In genomic region chr12:118651487-118651886, GRCh38 we compare ENCODE assay signal across 27 cellular contexts.
"Had no signal": no experiment of that assay in that cellular context is flagged by ENCODE, and none has a peak within 500 bp of the region (broad histone marks: within the 10 kb centered on the region; RNA-seq: fewer than 3 reads in every experiment).

No MANE protein-coding gene starts in this region.

- H3K4me1 ChIP-seq: neural progenitor cell, parathyroid adenoma, psoas muscle, sigmoid colon, stomach, thyroid gland, tibial nerve, upper lobe of left lung, vagina had no signal

- DNase-seq: naive thymus-derived CD4-positive, alpha-beta T cell; natural killer cell; occipital lobe; psoas muscle; right cardiac atrium; right lobe of liver; sigmoid colon; small intestine; stimulated activated CD4-positive, alpha-beta T cell treated with anti-CD3 and anti-CD28 coated beads, Interleukin-15, amount 100 ng/mL, for 24 hours; stimulated activated CD4-positive, alpha-beta T cell treated with anti-CD3 and anti-CD28 coated beads, Interleukin-2, amount 100 ng/mL, for 24 hours; stimulated activated CD4-positive, alpha-beta T cell treated with anti-CD3 and anti-CD28 coated beads, Interleukin-2, amount 100 ng/mL, for 48 hours; stimulated activated CD4-positive, alpha-beta T cell treated with anti-CD3 and anti-CD28 coated beads, Interleukin-4, amount 100 ng/mL, for 24 hours; stimulated activated naive B cell treated with anti-CD40 and anti-IgM and Interleukin-4, amounts not matched to agents 10 μg/mL and 1 μg/mL and 100 μg/mL, for 72 hours; stimulated activated naive CD4-positive, alpha-beta T cell treated with Interleukin-2 at 50 U/mL for 16 hours; stomach; thyroid gland; trophoblast cell; upper lobe of left lung had no signal

- H3K36me3 Mint-ChIP-seq: naive thymus-derived CD4-positive, alpha-beta T cell; natural killer cell; neural progenitor cell; stimulated activated effector memory CD8-positive, alpha-beta T cell treated with anti-CD3 and anti-CD28 coated beads, Interleukin-12 subunit alpha, Interleukin-12 subunit beta, amount 100 ng/mL, for 72 hours; stimulated activated naive B cell treated with anti-CD40 and anti-IgM and Interleukin-4, amounts not matched to agents 10 μg/mL and 1 μg/mL and 100 μg/mL, for 72 hours had no signal

- H3K4me3 ChIP-seq: neural progenitor cell, psoas muscle, right lobe of liver, sigmoid colon, stomach, thoracic aorta, thyroid gland, tibial nerve, upper lobe of left lung, vagina had no signal

- H3K9me3 Mint-ChIP-seq: nephron; neural progenitor cell; stimulated activated naive CD8-positive, alpha-beta T cell treated with anti-CD3 and anti-CD28 coated beads, Interleukin-15, Interleukin-2, amounts not matched to agents 100 ng/mL and 50 ng/mL, for 24 hours had no signal

- H3K27me3 ChIP-seq: neural progenitor cell, right lobe of liver, sigmoid colon, stomach, thyroid gland, tibial nerve, upper lobe of left lung, vagina had no signal

- H3K27ac Mint-ChIP-seq: naive thymus-derived CD4-positive, alpha-beta T cell; natural killer cell; nephron; neural progenitor cell; progenitor cell of endocrine pancreas; stimulated activated effector memory CD8-positive, alpha-beta T cell treated with anti-CD3 and anti-CD28 coated beads, Interleukin-12 subunit alpha, Interleukin-12 subunit beta, amount 100 ng/mL, for 72 hours; stimulated activated naive B cell treated with anti-CD40 and anti-IgM and Interleukin-4, amounts not matched to agents 10 μg/mL and 1 μg/mL and 100 μg/mL, for 72 hours; stimulated activated naive CD8-positive, alpha-beta T cell treated with anti-CD3 and anti-CD28 coated beads, Interleukin-15, Interleukin-2, amounts not matched to agents 100 ng/mL and 50 ng/mL, for 24 hours had no signal

- H3K4me1 Mint-ChIP-seq: naive thymus-derived CD4-positive, alpha-beta T cell; natural killer cell; nephron; neural progenitor cell; stimulated activated effector memory CD8-positive, alpha-beta T cell treated with anti-CD3 and anti-CD28 coated beads, Interleukin-12 subunit alpha, Interleukin-12 subunit beta, amount 100 ng/mL, for 72 hours; stimulated activated naive B cell treated with anti-CD40 and anti-IgM and Interleukin-4, amounts not matched to agents 10 μg/mL and 1 μg/mL and 100 μg/mL, for 72 hours had no signal

- H3K9ac ChIP-seq: neural progenitor cell, parathyroid adenoma had no signal

- H3K27ac ChIP-seq: neural progenitor cell, parathyroid adenoma, psoas muscle, right lobe of liver, sigmoid colon, stomach, thoracic aorta, thyroid gland, tibial nerve, upper lobe of left lung, vagina had no signal

- H3K4me2 ChIP-seq: neural progenitor cell had no signal

- H3K9me3 ChIP-seq: psoas muscle, right lobe of liver, sigmoid colon, thoracic aorta, thyroid gland, upper lobe of left lung, vagina had no signal

- H3K79me2 ChIP-seq: parathyroid adenoma had no signal

- H3K27me3 Mint-ChIP-seq: stimulated activated naive CD8-positive, alpha-beta T cell treated with anti-CD3 and anti-CD28 coated beads, Interleukin-15, Interleukin-2, amounts not matched to agents 100 ng/mL and 50 ng/mL, for 24 hours had no signal

- H2AFZ ChIP-seq: neural progenitor cell, parathyroid adenoma had no signal

- H3K4me3 Mint-ChIP-seq: naive thymus-derived CD4-positive, alpha-beta T cell; natural killer cell; nephron; neural progenitor cell; stimulated activated effector memory CD8-positive, alpha-beta T cell treated with anti-CD3 and anti-CD28 coated beads, Interleukin-12 subunit alpha, Interleukin-12 subunit beta, amount 100 ng/mL, for 72 hours; stimulated activated naive B cell treated with anti-CD40 and anti-IgM and Interleukin-4, amounts not matched to agents 10 μg/mL and 1 μg/mL and 100 μg/mL, for 72 hours; stimulated activated naive CD8-positive, alpha-beta T cell treated with anti-CD3 and anti-CD28 coated beads, Interleukin-15, Interleukin-2, amounts not matched to agents 100 ng/mL and 50 ng/mL, for 24 hours had no signal

- H3K36me3 ChIP-seq: neural progenitor cell, right lobe of liver, sigmoid colon, stomach, thoracic aorta, thyroid gland, tibial nerve, upper lobe of left lung, vagina had no signal
